ENCODE assay signal across 15 cellular contexts in genomic region chr19:52945652-52946321, GRCh38. TPM values are rescaled to one million over a fixed set of nuclear protein-coding genes. Genes with fewer than 3 reads are reported as not detected.
DNase-seq lines count a peak whose midpoint lies in the region; ATAC-seq and TF ChIP-seq lines count a peak whose summit lies in the region.
"Had no signal": no experiment of that assay in that cellular context is flagged by ENCODE, and none has a peak within 500 bp of the region (broad histone marks: within the 10 kb centered on the region; RNA-seq: fewer than 3 reads in every experiment).

No MANE protein-coding gene starts in this region.

- H3K27ac ChIP-seq in upper lobe of right lung: peak overlapping the region; percentile 55
- H3K27ac ChIP-seq: spleen, thoracic aorta had no signal

- peak overlapping the region; percentile 38 for H3K4me3 ChIP-seq in endocrine pancreas (ENCODE audit: control insufficient read depth, insufficient read depth, low read length)
- H3K4me3 ChIP-seq in upper lobe of right lung: no peak overlapping the region
- H3K4me3 ChIP-seq: thoracic aorta had no signal

- peak overlapping the region; percentile 95 for H3K27ac Mint-ChIP-seq in mesothelial cell of epicardium
- H3K27ac Mint-ChIP-seq: activated naive CD8-positive, alpha-beta T cell treated with anti-CD3 and anti-CD28 coated beads, Interleukin-2, amount 10 ng/mL, durations not matched to agents 7 days and 5 days had no signal

- H3K9me3 Mint-ChIP-seq in mesothelial cell of epicardium: peaks cover 16% of the 10 kb centered on the region

- H3K4me1 ChIP-seq in endocrine pancreas (ENCODE audit: control insufficient read depth, insufficient read depth, low read length) (no peaks in the 10 kb centered on the region), upper lobe of right lung (peaks cover 6% of the 10 kb centered on the region)

- H3K4me3 Mint-ChIP-seq in mesothelial cell of epicardium: peak overlapping the region; percentile 43
- H3K4me3 Mint-ChIP-seq: activated naive CD8-positive, alpha-beta T cell treated with anti-CD3 and anti-CD28 coated beads, Interleukin-2, amount 10 ng/mL, durations not matched to agents 7 days and 5 days had no signal

- TF ChIP-seq CTCF in mesothelial cell of epicardium (IDR thresholded peaks at IDR 0.05; ENCODE audit: unreplicated experiment) (no peak), upper lobe of right lung (IDR thresholded peaks at IDR 0.05) (no peak)

- H3K27me3 ChIP-seq in endocrine pancreas (ENCODE audit: control insufficient read depth, insufficient read depth, low read length) (no peaks in the 10 kb centered on the region), upper lobe of right lung (no peaks in the 10 kb centered on the region)
- H3K27me3 ChIP-seq: heart right ventricle, spleen had no signal

- H3K36me3 Mint-ChIP-seq in mesothelial cell of epicardium: peaks cover 31% of the 10 kb centered on the region

- no peak overlapping the region for H3K9ac ChIP-seq in endocrine pancreas (ENCODE audit: control insufficient read depth, insufficient read depth, low read length)

- H3K4me1 Mint-ChIP-seq in mesothelial cell of epicardium: peaks cover 35% of the 10 kb centered on the region

- H3K27me3 Mint-ChIP-seq in mesothelial cell of epicardium (ENCODE audit: low read depth): no peaks in the 10 kb centered on the region
- H3K27me3 Mint-ChIP-seq: activated naive CD8-positive, alpha-beta T cell treated with anti-CD3 and anti-CD28 coated beads, Interleukin-2, amount 10 ng/mL, durations not matched to agents 7 days and 5 days had no signal

- H3K9me3 ChIP-seq in endocrine pancreas (ENCODE audit: control insufficient read depth, low read length): peaks cover 3% of the 10 kb centered on the region
- H3K9me3 ChIP-seq in upper lobe of right lung: peaks cover 30% of the 10 kb centered on the region

- H3K36me3 ChIP-seq in endocrine pancreas (ENCODE audit: control insufficient read depth, insufficient read depth, low read length) (no peaks in the 10 kb centered on the region), upper lobe of right lung (peaks cover 3% of the 10 kb centered on the region)

- peak; percentile 72 for DNase-seq in NCI-H2227 treated with DMSO at 0.1 percent for 48 hours (lab: John Stamatoyannopoulos, UW)
- no peak for DNase-seq in NCI-H2227 (lab: John Stamatoyannopoulos, UW; ENCODE audit: unreplicated experiment)
- no peak for DNase-seq in mesothelial cell of epicardium (ENCODE audit: low spot score in 2 of 2, unreplicated experiment in 2 of 2)
- no peak for DNase-seq in upper lobe of right lung
- no peak for DNase-seq in central memory CD4-positive, alpha-beta T cell
- DNase-seq in NCI-H774 (lab: John Stamatoyannopoulos, UW): no peak
- DNase-seq: activated naive CD8-positive, alpha-beta T cell treated with anti-CD3 and anti-CD28 coated beads, Interleukin-2, amount 10 ng/mL, durations not matched to agents 7 days and 5 days; Kasumi-1; NCI-H1105; spleen; T-helper 1 cell had no signal

- ATAC-seq in upper lobe of right lung (no peak), GM21717 (IDR thresholded peaks at IDR 0.05; ENCODE audit: unreplicated experiment) (no peak)

- intact Hi-C loops in upper lobe of right lung (cut with DNase I): no loop called here

RNA-seq across cellular contexts. Expression of gene ZNF816, which starts 16.9 kb away (rescaled TPM):
- total RNA-seq in mesothelial cell of epicardium (14.8 to 16.8 TPM (median 15.7 TPM) in 3 replicates), upper lobe of right lung (9.8 TPM)

RNA-seq across cellular contexts. Expression of gene ZNF888, which starts 22.6 kb away (rescaled TPM):
- 14.0 to 15.3 TPM (median 14.3 TPM) in 3 replicates for total RNA-seq in mesothelial cell of epicardium
- 9.1 TPM for total RNA-seq in upper lobe of right lung

RNA-seq across cellular contexts. Expression of gene ZNF320, which starts 48.4 kb away (rescaled TPM):
- total RNA-seq in mesothelial cell of epicardium: 36.1 to 41.5 TPM (median 36.9 TPM) in 3 replicates
- total RNA-seq in upper lobe of right lung: 19.0 TPM
